In the genomic region with DNA sequence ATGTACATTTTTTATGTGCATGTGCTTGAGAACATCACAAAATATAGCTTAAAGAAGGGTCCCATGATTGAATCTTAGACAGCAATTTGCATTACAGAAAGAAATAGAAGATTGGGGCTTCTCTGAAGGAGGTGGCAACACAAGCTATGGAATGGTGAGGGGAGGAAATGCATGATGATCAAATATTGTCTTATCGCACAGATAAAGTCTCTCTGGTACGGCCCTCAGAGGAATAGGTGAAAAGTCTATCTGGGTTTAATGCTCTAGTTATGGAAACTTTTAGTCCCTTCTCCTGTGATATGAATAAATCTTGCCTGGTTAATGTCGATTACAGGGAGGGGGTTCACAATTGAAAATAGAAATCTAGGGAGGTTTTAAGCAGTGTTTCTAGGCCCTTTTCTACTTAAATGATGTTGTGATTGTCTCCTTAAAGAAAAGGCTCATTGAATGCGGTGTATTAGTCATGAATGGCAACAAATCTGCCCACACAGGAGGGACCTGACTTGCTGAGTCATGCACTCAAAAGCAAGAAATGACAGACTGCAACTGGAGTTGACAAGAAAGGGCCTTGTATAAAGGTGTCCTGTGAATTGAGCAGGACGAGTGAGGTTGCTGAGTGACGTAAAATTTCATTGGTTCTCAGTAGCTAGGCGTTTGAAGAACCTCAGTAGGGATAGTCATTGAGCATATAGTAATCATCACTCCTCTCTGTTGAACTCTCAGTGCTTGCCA, we compare ENCODE assay signal across 10 cellular contexts.
DNase-seq lines count a peak whose midpoint lies in the region; ATAC-seq, FAIRE-seq and TF ChIP-seq lines count a peak whose summit lies in the region.
"Had no signal": no experiment of that assay in that cellular context is flagged by ENCODE, and none has a peak within 500 bp of the region (broad histone marks: within the 10 kb centered on the region; RNA-seq: fewer than 3 reads in every experiment).

No MANE protein-coding gene starts in this region.

- TF ChIP-seq CTCF in HepG2 (CRISPR knock-in tag; IDR thresholded peaks at IDR 0.05) (no peak), right lobe of liver (IDR thresholded peaks at IDR 0.05) (no peak), choroid plexus epithelial cell (conservative IDR thresholded peaks at IDR 0.05; ENCODE audit: low read depth, low read length) (no peak)

- in situ Hi-C loops in HepG2 (cut with HindIII; ENCODE audit: extremely low pct_ligation_motif_present, low pct_unique_long_range_greater_than_20kb): no loop called here

- DNase-seq in HepG2 (ENCODE audit: low spot score) (peak; percentile 44), right lobe of liver (no peak), HK-2 (ENCODE audit: unreplicated experiment) (peak; percentile 14), choroid plexus epithelial cell (ENCODE audit: low read depth) (peak; percentile 76), NCI-H187 (lab: John Stamatoyannopoulos, UW) (no peak), cortex of kidney (lab: John Stamatoyannopoulos, UW) (no peak)
- DNase-seq in stimulated activated CD4-positive, alpha-beta T cell treated with anti-CD3 and anti-CD28 coated beads, Interleukin-4, amount 100 ng/mL, for 24 hours: peak; percentile 23
- DNase-seq in activated CD8-positive, alpha-beta memory T cell treated with anti-CD3 and anti-CD28 coated beads, Interleukin-2, amount 50 U/mL, for 48 hours: no peak

- H3K4me2 ChIP-seq in HepG2 (ENCODE audit: low read depth, low read length): no peak overlapping the region

- H3K27ac ChIP-seq in HepG2 (ENCODE audit: extremely low read length, insufficient read depth, low read length) (no peak overlapping the region), right lobe of liver (no peak overlapping the region)
- H3K27ac ChIP-seq: neutrophil had no signal

- H3K4me3 ChIP-seq in HepG2 (replicated peaks in 1 of 3; ENCODE audit: insufficient read depth in 1 of 3, low read depth in 2 of 3, low read length in 3 of 3): no peak overlapping the region
- no peak overlapping the region for H3K4me3 ChIP-seq in right lobe of liver
- no peak overlapping the region for H3K4me3 ChIP-seq in choroid plexus epithelial cell (ENCODE audit: low read depth, low read length)

- no peaks in the 10 kb centered on the region for H3K79me2 ChIP-seq in HepG2 (ENCODE audit: insufficient read depth, low read length)

- ATAC-seq in HepG2: no peak
- no peak for ATAC-seq in right lobe of liver

- TF ChIP-seq RAD21 in HepG2 (CRISPR knock-in tag; IDR thresholded peaks at IDR 0.05): no peak

- H4K20me1 ChIP-seq in HepG2 (ENCODE audit: insufficient read depth, low read length): no peaks in the 10 kb centered on the region

- intact Hi-C loops in HepG2 (cut with micrococcal nuclease; ENCODE audit: unreplicated experiment): no loop called here
- intact Hi-C loops in right lobe of liver (cut with DNase I): no loop called here

- H3K9me3 ChIP-seq in HepG2 (ENCODE audit: low read length): no peaks in the 10 kb centered on the region
- H3K9me3 ChIP-seq in right lobe of liver: no peaks in the 10 kb centered on the region
- H3K9me3 ChIP-seq: neutrophil had no signal

- POLR2A ChIA-PET in HepG2 (lab: Yijun Ruan, JAX): no interaction called here

- H3K4me1 ChIP-seq in HepG2 (ENCODE audit: insufficient read depth, low read length) (no peaks in the 10 kb centered on the region), right lobe of liver (no peaks in the 10 kb centered on the region)

- no peak overlapping the region for H2AFZ ChIP-seq in HepG2 (ENCODE audit: low read length)

- TF ChIP-seq POLR2A in HepG2 (IDR thresholded peaks at IDR 0.05; ENCODE audit: insufficient read depth in 1 of 2, low read depth in 2 of 2, low read length in 2 of 2) (no peak), right lobe of liver (IDR thresholded peaks at IDR 0.05) (no peak)

- H3K36me3 ChIP-seq in HepG2 (replicated peaks in 1 of 2; ENCODE audit: control insufficient read depth in 1 of 2, insufficient read depth in 2 of 2, low read length in 2 of 2) (no peaks in the 10 kb centered on the region), right lobe of liver (no peaks in the 10 kb centered on the region)
- H3K36me3 ChIP-seq: neutrophil had no signal

- FAIRE-seq in HepG2 (lab: Jason Lieb, UNC): no peak
- FAIRE-seq: G401.6 had no signal

- 12% methylated on average over 7 of the region's 7 CpGs for WGBS in HepG2 (ENCODE audit: low lambda C conversion rate)
- WGBS in right lobe of liver (ENCODE audit: insufficient coverage, low coverage, low lambda C conversion rate, missing lambda C conversion rate): 55% methylated on average over 7 of the region's 7 CpGs

- TF ChIP-seq EP300 in HepG2 (IDR thresholded peaks at IDR 0.05; ENCODE audit: low read depth in 2 of 2, low read length in 2 of 2): no peak
- no peak for TF ChIP-seq EP300 in HepG2 (CRISPR knock-in tag; IDR thresholded peaks at IDR 0.05; ENCODE audit: borderline replicate concordance)

- CTCF ChIA-PET in HepG2 (lab: Yijun Ruan, JAX; ENCODE audit: low intra/inter-chr PET ratio, low total read pairs): no interaction called here

- H3K27me3 ChIP-seq in HepG2 (ENCODE audit: control insufficient read depth in 1 of 2, insufficient read depth in 2 of 2, low read length in 2 of 2) (no peaks in the 10 kb centered on the region), right lobe of liver (no peaks in the 10 kb centered on the region)
- H3K27me3 ChIP-seq: neutrophil had no signal

- H3K9ac ChIP-seq in HepG2 (ENCODE audit: insufficient read depth, low read depth, low read length): no peak overlapping the region

- no TSS peak for BruUV-seq in HepG2 (replicated peaks; lab: Mats Ljungman, UMichigan)

TF ChIP-seq in HepG2, 621 proteins besides CTCF, POLR2A, EP300 and RAD21 (continues in another document):
- peak; percentile 74 for TF ChIP-seq FOSL2 (CRISPR knock-in tag; IDR thresholded peaks at IDR 0.05)
- TF ChIP-seq KLF9 (CRISPR knock-in tag; IDR thresholded peaks at IDR 0.05; ENCODE audit: low read depth): no peak
- TF ChIP-seq, protein P1, sequence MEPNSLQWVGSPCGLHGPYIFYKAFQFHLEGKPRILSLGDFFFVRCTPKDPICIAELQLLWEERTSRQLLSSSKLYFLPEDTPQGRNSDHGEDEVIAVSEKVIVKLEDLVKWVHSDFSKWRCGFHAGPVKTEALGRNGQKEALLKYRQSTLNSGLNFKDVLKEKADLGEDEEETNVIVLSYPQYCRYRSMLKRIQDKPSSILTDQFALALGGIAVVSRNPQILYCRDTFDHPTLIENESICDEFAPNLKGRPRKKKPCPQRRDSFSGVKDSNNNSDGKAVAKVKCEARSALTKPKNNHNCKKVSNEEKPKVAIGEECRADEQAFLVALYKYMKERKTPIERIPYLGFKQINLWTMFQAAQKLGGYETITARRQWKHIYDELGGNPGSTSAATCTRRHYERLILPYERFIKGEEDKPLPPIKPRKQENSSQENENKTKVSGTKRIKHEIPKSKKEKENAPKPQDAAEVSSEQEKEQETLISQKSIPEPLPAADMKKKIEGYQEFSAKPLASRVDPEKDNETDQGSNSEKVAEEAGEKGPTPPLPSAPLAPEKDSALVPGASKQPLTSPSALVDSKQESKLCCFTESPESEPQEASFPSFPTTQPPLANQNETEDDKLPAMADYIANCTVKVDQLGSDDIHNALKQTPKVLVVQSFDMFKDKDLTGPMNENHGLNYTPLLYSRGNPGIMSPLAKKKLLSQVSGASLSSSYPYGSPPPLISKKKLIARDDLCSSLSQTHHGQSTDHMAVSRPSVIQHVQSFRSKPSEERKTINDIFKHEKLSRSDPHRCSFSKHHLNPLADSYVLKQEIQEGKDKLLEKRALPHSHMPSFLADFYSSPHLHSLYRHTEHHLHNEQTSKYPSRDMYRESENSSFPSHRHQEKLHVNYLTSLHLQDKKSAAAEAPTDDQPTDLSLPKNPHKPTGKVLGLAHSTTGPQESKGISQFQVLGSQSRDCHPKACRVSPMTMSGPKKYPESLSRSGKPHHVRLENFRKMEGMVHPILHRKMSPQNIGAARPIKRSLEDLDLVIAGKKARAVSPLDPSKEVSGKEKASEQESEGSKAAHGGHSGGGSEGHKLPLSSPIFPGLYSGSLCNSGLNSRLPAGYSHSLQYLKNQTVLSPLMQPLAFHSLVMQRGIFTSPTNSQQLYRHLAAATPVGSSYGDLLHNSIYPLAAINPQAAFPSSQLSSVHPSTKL (CRISPR knock-in tag; IDR thresholded peaks at IDR 0.05): no peak
- TF ChIP-seq NFE2L2 (IDR thresholded peaks at IDR 0.05; ENCODE audit: low read length): peak; percentile 82
- peak; percentile 40 for TF ChIP-seq CREB1 (IDR thresholded peaks at IDR 0.05)
- TF ChIP-seq CREB1 (CRISPR knock-in tag; IDR thresholded peaks at IDR 0.05): no peak
- TF ChIP-seq ZBTB21 (CRISPR knock-in tag; IDR thresholded peaks at IDR 0.05): 0 out of 2 replicates have a peak, but pooled peaks have one; percentile 29
- TF ChIP-seq MAFF (IDR thresholded peaks at IDR 0.05; ENCODE audit: low read depth, low read length): peak; percentile 38; the same call in 1 of the 2 replicates
- TF ChIP-seq NFE2 (CRISPR knock-in tag; IDR thresholded peaks at IDR 0.05): peak; percentile 84
- no peak for TF ChIP-seq ZNF136 (CRISPR knock-in tag; IDR thresholded peaks at IDR 0.05; ENCODE audit: low read depth)
- TF ChIP-seq MAFK (conservative IDR thresholded peaks at IDR 0.05 in 1 of 2, IDR thresholded peaks at IDR 0.05 in 1 of 2; ENCODE audit: low read length in 2 of 2): peak; percentile 35 to 59; a peak in 3 of 4 replicates

Comparison
In these comparisons a context has a peak if more than half of its experiments do, and no peak if none do; other contexts are left out.
1. DNase-seq: peak in HepG2 (single experiment), HK-2 (single experiment), choroid plexus epithelial cell (single experiment) and stimulated activated CD4-positive, alpha-beta T cell treated with anti-CD3 and anti-CD28 coated beads, Interleukin-4, amount 100 ng/mL, for 24 hours (single experiment); none in right lobe of liver (0 of 3), NCI-H187 (0 of 2), cortex of kidney (single experiment) and activated CD8-positive, alpha-beta memory T cell treated with anti-CD3 and anti-CD28 coated beads, Interleukin-2, amount 50 U/mL, for 48 hours (single experiment).